16 cellular contexts compared by ENCODE assay signal in genomic region chr5:8613078-8613685, GRCh38.
DNase-seq lines count a peak whose midpoint lies in the region; ATAC-seq, FAIRE-seq and TF ChIP-seq lines count a peak whose summit lies in the region.
"Had no signal": no experiment of that assay in that cellular context is flagged by ENCODE, and none has a peak within 500 bp of the region (broad histone marks: within the 10 kb centered on the region; RNA-seq: fewer than 3 reads in every experiment).

No MANE protein-coding gene starts in this region.

- no peaks in the 10 kb centered on the region for H3K4me1 ChIP-seq in DND-41 (ENCODE audit: insufficient read depth, low read length)
- H3K4me1 ChIP-seq in body of pancreas: peaks cover 7% of the 10 kb centered on the region
- no peaks in the 10 kb centered on the region for H3K4me1 ChIP-seq in pancreas
- H3K4me1 ChIP-seq in HAP-1: no peaks in the 10 kb centered on the region
- H3K4me1 ChIP-seq: BLaER1 had no signal

- H3K36me3 ChIP-seq in DND-41 (ENCODE audit: insufficient read depth, low read length) (no peaks in the 10 kb centered on the region), body of pancreas (replicated peaks in 1 of 2; ENCODE audit: insufficient read depth in 1 of 2, low read depth in 2 of 2) (no peaks in the 10 kb centered on the region), pancreas (no peaks in the 10 kb centered on the region), HAP-1 (replicated peaks) (no peaks in the 10 kb centered on the region)
- H3K36me3 ChIP-seq: BLaER1 had no signal

- peak overlapping the region; percentile 47; the same call in 1 of the 2 replicates for H2AFZ ChIP-seq in DND-41 (ENCODE audit: low read depth, low read length)

- 25 to 34% methylated on average over 4 of the region's 4 CpGs for WGBS in body of pancreas, 2 donors
- WGBS in pancreas, 2 donors: 30 to 31% methylated on average over 4 of the region's 4 CpGs

- no peak for FAIRE-seq in pancreas (lab: Jason Lieb, UNC)
- FAIRE-seq: GM12878, GM18507, H54, HTR-8/SVneo had no signal

- in situ Hi-C loops in HAP-1 (cut with MboI; ENCODE audit: low sequenced_read_pairs): no loop called here

- H3K4me2 ChIP-seq in DND-41 (ENCODE audit: insufficient read depth, low read length): no peak overlapping the region
- H3K4me2 ChIP-seq: BLaER1 had no signal

- H3K9ac ChIP-seq in DND-41 (ENCODE audit: low read depth, low read length): no peak overlapping the region
- H3K9ac ChIP-seq: BLaER1 had no signal

- no peaks in the 10 kb centered on the region for H4K20me1 ChIP-seq in DND-41 (ENCODE audit: insufficient read depth, low read length)
- H4K20me1 ChIP-seq: BLaER1 had no signal

- no peak for TF ChIP-seq POLR2A in body of pancreas (IDR thresholded peaks at IDR 0.05)

- H3K27ac ChIP-seq in DND-41 (ENCODE audit: low read length): no peak overlapping the region
- no peak overlapping the region for H3K27ac ChIP-seq in body of pancreas
- H3K27ac ChIP-seq in pancreas: no peak overlapping the region
- H3K27ac ChIP-seq: BLaER1 had no signal

- intact Hi-C loops in body of pancreas (cut with DNase I): no loop called here
- intact Hi-C loops in pancreas (cut with DNase I): no loop called here

- no peaks in the 10 kb centered on the region for H3K9me3 ChIP-seq in DND-41 (ENCODE audit: insufficient read depth, low read length, severe bottlenecking)
- no peaks in the 10 kb centered on the region for H3K9me3 ChIP-seq in body of pancreas
- no peaks in the 10 kb centered on the region for H3K9me3 ChIP-seq in pancreas
- H3K9me3 ChIP-seq in HAP-1: no peaks in the 10 kb centered on the region
- H3K9me3 ChIP-seq: BLaER1 had no signal

- TF ChIP-seq CTCF in DND-41 (IDR thresholded peaks at IDR 0.05; ENCODE audit: borderline replicate concordance, extremely low read depth, low read length, poor library complexity, severe bottlenecking): no peak
- no peak for TF ChIP-seq CTCF in body of pancreas (IDR thresholded peaks at IDR 0.05)
- TF ChIP-seq CTCF in pancreas (IDR thresholded peaks at IDR 0.05): no peak

- H3K4me3 ChIP-seq in DND-41 (ENCODE audit: low read depth in 1 of 2, low read length in 2 of 2) (no peak overlapping the region), body of pancreas (no peak overlapping the region), pancreas (no peak overlapping the region), HAP-1 (no peak overlapping the region)
- H3K4me3 ChIP-seq: BLaER1, GM12878 had no signal

- peak; percentile 48 for DNase-seq in NCI-H2171 treated with DMSO at 0.1 percent for 48 hours (lab: John Stamatoyannopoulos, UW)
- no peak for DNase-seq in NCI-H2171 (lab: John Stamatoyannopoulos, UW)
- DNase-seq in DND-41: no peak
- DNase-seq in body of pancreas: peak in 2 of 4 donors; percentile 4 to 5
- DNase-seq in pancreas: peak in 1 of 6 donors; percentile 14
- no peak for DNase-seq in HAP-1 (ENCODE audit: low spot score in 2 of 2)
- DNase-seq: 8988T; AML-193; CD4-positive, CD25-positive, alpha-beta regulatory T cell; DMS53 had no signal

- H3K27me3 ChIP-seq in DND-41 (ENCODE audit: insufficient read depth, low read length, poor library complexity): no peaks in the 10 kb centered on the region
- H3K27me3 ChIP-seq in body of pancreas: no peaks in the 10 kb centered on the region
- H3K27me3 ChIP-seq in pancreas: no peaks in the 10 kb centered on the region
- no peaks in the 10 kb centered on the region for H3K27me3 ChIP-seq in HAP-1 (ENCODE audit: low read depth)
- H3K27me3 ChIP-seq: BLaER1 had no signal

- no peak for ATAC-seq in DND-41 (ENCODE audit: insufficient read depth, low read depth)
- peak; percentile 24 for ATAC-seq in body of pancreas
- ATAC-seq in pancreas: peak in 3 of 4 donors; percentile 28 to 85 (median 83)
- ATAC-seq in HG02571 (IDR thresholded peaks at IDR 0.05; ENCODE audit: unreplicated experiment): no peak
- ATAC-seq: GM12878 had no signal

- no peaks in the 10 kb centered on the region for H3K79me2 ChIP-seq in DND-41 (ENCODE audit: insufficient read depth, low read length)

Comparison
In these comparisons a context has a peak if more than half of its experiments do, and no peak if none do; other contexts are left out.
1. ATAC-seq: peak in body of pancreas (single experiment) and pancreas (3 of 4); none in DND-41 (single experiment) and HG02571 (single experiment).